In the genomic region with DNA sequence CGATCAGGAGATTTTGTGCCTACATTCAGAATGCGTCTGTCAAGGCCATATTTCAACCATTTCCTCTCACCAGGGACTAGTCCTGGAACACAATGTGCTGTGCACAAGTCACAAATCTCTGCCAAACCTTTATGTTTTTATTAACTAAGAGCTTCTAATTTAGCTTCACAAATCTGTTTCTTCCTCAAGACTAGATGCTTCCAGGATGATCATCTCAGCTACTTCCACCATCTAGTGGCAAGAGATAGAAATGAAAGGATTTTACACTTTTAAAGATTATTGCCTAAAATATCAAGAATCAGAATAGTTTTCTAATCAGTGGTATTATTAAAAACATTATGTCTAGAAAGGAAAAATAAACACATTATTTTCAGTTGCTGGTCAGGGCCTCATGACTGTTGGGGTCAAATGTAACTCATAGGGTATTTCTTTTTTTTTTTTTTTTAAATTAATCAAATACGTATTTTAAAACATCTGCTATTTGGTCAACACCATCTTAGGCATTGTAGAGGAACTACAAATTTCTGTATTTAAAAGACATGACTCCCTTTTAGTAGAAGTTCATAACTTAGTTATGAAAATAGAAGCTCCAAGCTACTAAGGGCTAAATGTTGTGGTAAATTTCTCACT, we compare ENCODE assay signal across 8 cellular contexts.
A peak's percentile ranks its signal among the peaks of the same experiment; 100 is the strongest.
DNase-seq lines count a peak whose midpoint lies in the region; TF ChIP-seq lines count a peak whose summit lies in the region.

No MANE protein-coding gene starts in this region.

- no peaks in the 10 kb centered on the region for H3K9me3 ChIP-seq in OCI-LY1 (ENCODE audit: low read length)
- no peaks in the 10 kb centered on the region for H3K9me3 ChIP-seq in smooth muscle cell (replicated peaks; ENCODE audit: low read depth)

- no peaks in the 10 kb centered on the region for H3K4me1 ChIP-seq in OCI-LY1 (ENCODE audit: insufficient read depth, low read length, severe bottlenecking)
- no peaks in the 10 kb centered on the region for H3K4me1 ChIP-seq in smooth muscle cell (ENCODE audit: low read depth)

- H3K27me3 ChIP-seq in OCI-LY1 (ENCODE audit: insufficient read depth, low read length): no peaks in the 10 kb centered on the region
- H3K27me3 ChIP-seq in smooth muscle cell (ENCODE audit: low read depth): no peaks in the 10 kb centered on the region

- no peaks in the 10 kb centered on the region for H4K20me1 ChIP-seq in OCI-LY1 (ENCODE audit: insufficient read depth, low read length)
- H4K20me1 ChIP-seq in smooth muscle cell (ENCODE audit: low read depth): no peaks in the 10 kb centered on the region

- 86% methylated on average over 3 of the region's 3 CpGs for WGBS in smooth muscle cell (ENCODE audit: low lambda C conversion rate)

- H2AFZ ChIP-seq in OCI-LY1 (ENCODE audit: low read length) (no peak overlapping the region), smooth muscle cell (ENCODE audit: low read depth) (no peak overlapping the region)

- DNase-seq in NCI-H146 (lab: John Stamatoyannopoulos, UW) (peak; percentile 7), NCI-H146 treated with DMSO at 0.1 percent for 48 hours (lab: John Stamatoyannopoulos, UW; ENCODE audit: unreplicated experiment) (no peak), fibroblast of mammary gland (ENCODE audit: low read depth) (peak; percentile 65), smooth muscle cell (lab: John Stamatoyannopoulos, UW; ENCODE audit: unreplicated experiment) (no peak), SKM-1 treated with dmso at 0.1 percent for 144 hours (lab: John Stamatoyannopoulos, UW; ENCODE audit: unreplicated experiment) (no peak), mesenteric fat pad (ENCODE audit: low spot score) (no peak), middle frontal gyrus (ENCODE audit: extremely low spot score, low spot score) (no peak)

- H3K4me2 ChIP-seq in OCI-LY1 (ENCODE audit: low read length): no peak overlapping the region
- no peak overlapping the region for H3K4me2 ChIP-seq in smooth muscle cell

- H3K36me3 ChIP-seq in OCI-LY1 (ENCODE audit: insufficient read depth, low read length): no peaks in the 10 kb centered on the region
- no peaks in the 10 kb centered on the region for H3K36me3 ChIP-seq in smooth muscle cell (ENCODE audit: low read depth)

- H3K4me3 ChIP-seq in OCI-LY1 (ENCODE audit: low read depth, low read length, poor library complexity, severe bottlenecking): no peak overlapping the region
- H3K4me3 ChIP-seq in fibroblast of mammary gland (ENCODE audit: control insufficient read depth, low read depth, low read length): no peak overlapping the region
- H3K4me3 ChIP-seq in smooth muscle cell: no peak overlapping the region

- H3K27ac ChIP-seq in OCI-LY1 (ENCODE audit: low read depth, low read length, poor library complexity, severe bottlenecking) (no peak overlapping the region), smooth muscle cell (ENCODE audit: low read depth) (no peak overlapping the region)

- H3K79me2 ChIP-seq in OCI-LY1 (ENCODE audit: insufficient read depth, low read length): no peaks in the 10 kb centered on the region
- no peaks in the 10 kb centered on the region for H3K79me2 ChIP-seq in smooth muscle cell (ENCODE audit: low read depth)

- no peaks in the 10 kb centered on the region for H3F3A ChIP-seq in OCI-LY1 (ENCODE audit: insufficient read depth, low read length)
- H3F3A ChIP-seq in smooth muscle cell (ENCODE audit: low read depth): no peaks in the 10 kb centered on the region

- no peaks in the 10 kb centered on the region for H3K9me2 ChIP-seq in OCI-LY1 (ENCODE audit: low read depth, low read length)

- TF ChIP-seq CTCF in OCI-LY1 (IDR thresholded peaks at IDR 0.05; ENCODE audit: low read length): peak; percentile 57
- TF ChIP-seq CTCF in fibroblast of mammary gland (conservative IDR thresholded peaks at IDR 0.05; ENCODE audit: control insufficient read depth, insufficient read depth, low read depth, low read length): peak; percentile 79
- TF ChIP-seq CTCF in smooth muscle cell (IDR thresholded peaks at IDR 0.05; ENCODE audit: borderline replicate concordance, insufficient read depth, poor library complexity, severe bottlenecking): peak; percentile 63

- H3K9ac ChIP-seq in OCI-LY1 (ENCODE audit: low read length) (no peak overlapping the region), smooth muscle cell (ENCODE audit: low read depth) (no peak overlapping the region)

Comparison
In these comparisons a context has a peak if more than half of its experiments do, and no peak if none do; other contexts are left out.
1. DNase-seq: peak in NCI-H146 (single experiment) and fibroblast of mammary gland (single experiment); none in NCI-H146 treated with DMSO at 0.1 percent for 48 hours (single experiment), smooth muscle cell (single experiment), SKM-1 treated with dmso at 0.1 percent for 144 hours (single experiment), mesenteric fat pad (single experiment) and middle frontal gyrus (single experiment).
2. Peak in every context shown above with its lines, with median percentiles within 50 percentile points of each other: CTCF ChIP-seq.